ENCODE assay signal across 10 cellular contexts in genomic region chr5:163350083-163350482, GRCh38.
DNase-seq lines count a peak whose midpoint lies in the region; TF ChIP-seq lines count a peak whose summit lies in the region.
"Had no signal": no experiment of that assay in that cellular context is flagged by ENCODE, and none has a peak within 500 bp of the region (broad histone marks: within the 10 kb centered on the region; RNA-seq: fewer than 3 reads in every experiment).

No MANE protein-coding gene starts in this region.

- H3K36me3 ChIP-seq in H7 (replicated peaks; ENCODE audit: control insufficient read depth, insufficient read depth, low read length) = no peaks in the 10 kb centered on the region
- H3K36me3 ChIP-seq in PC-9 (ENCODE audit: low read depth) = no peaks in the 10 kb centered on the region

- 0 out of 2 replicates have a peak, but pooled peaks cover 3% of the 10 kb centered on the region for H3K9me2 ChIP-seq in PC-9 (ENCODE audit: insufficient read depth)

- no peaks in the 10 kb centered on the region for H3K27me3 ChIP-seq in H7 (ENCODE audit: control insufficient read depth, insufficient read depth, low read length)
- no peaks in the 10 kb centered on the region for H3K27me3 ChIP-seq in PC-9 (ENCODE audit: insufficient read depth, low read depth)

- peaks cover 10% of the 10 kb centered on the region for H3K4me1 ChIP-seq in PC-9 (replicated peaks; ENCODE audit: insufficient read depth)

- H3K79me2 ChIP-seq in PC-9 (ENCODE audit: low read depth) = no peaks in the 10 kb centered on the region

- no peak overlapping the region for H3K27ac ChIP-seq in PC-9

- no peaks in the 10 kb centered on the region for H3K9me3 ChIP-seq in PC-9 (ENCODE audit: insufficient read depth, low read depth)

- no peaks in the 10 kb centered on the region for H4K20me1 ChIP-seq in PC-9 (ENCODE audit: insufficient read depth)

- no peaks in the 10 kb centered on the region for H3K4me1 Mint-ChIP-seq in activated T-helper 1 cell treated with anti-CD3 and anti-CD28 coated beads, Interleukin-12 subunit alpha, Interleukin-12 subunit beta, Interleukin-2, Interleukin-4 antibody, amounts not matched to agents 30 ng/mL and 10 ng/mL and 1 ng/mL, durations not matched to agents 14 hours and 24 hours and 36 hours (ENCODE audit: low read depth)
- H3K4me1 Mint-ChIP-seq: central memory CD8-positive, alpha-beta T cell had no signal

- H3K36me3 Mint-ChIP-seq in activated T-helper 1 cell treated with anti-CD3 and anti-CD28 coated beads, Interleukin-12 subunit alpha, Interleukin-12 subunit beta, Interleukin-2, Interleukin-4 antibody, amounts not matched to agents 30 ng/mL and 10 ng/mL and 1 ng/mL, durations not matched to agents 14 hours and 24 hours and 36 hours (ENCODE audit: low read depth) = no peaks in the 10 kb centered on the region

- CTCF ChIA-PET in PC-9 (lab: Charles Lee) = no interaction called here

- no peak overlapping the region for H3K4me3 Mint-ChIP-seq in activated T-helper 1 cell treated with anti-CD3 and anti-CD28 coated beads, Interleukin-12 subunit alpha, Interleukin-12 subunit beta, Interleukin-2, Interleukin-4 antibody, amounts not matched to agents 30 ng/mL and 10 ng/mL and 1 ng/mL, durations not matched to agents 14 hours and 24 hours and 36 hours
- H3K4me3 Mint-ChIP-seq: central memory CD8-positive, alpha-beta T cell had no signal

- H3K9me3 Mint-ChIP-seq in activated T-helper 1 cell treated with anti-CD3 and anti-CD28 coated beads, Interleukin-12 subunit alpha, Interleukin-12 subunit beta, Interleukin-2, Interleukin-4 antibody, amounts not matched to agents 30 ng/mL and 10 ng/mL and 1 ng/mL, durations not matched to agents 14 hours and 24 hours and 36 hours = no peaks in the 10 kb centered on the region
- H3K9me3 Mint-ChIP-seq: central memory CD8-positive, alpha-beta T cell had no signal

- H3K27ac Mint-ChIP-seq in activated T-helper 1 cell treated with anti-CD3 and anti-CD28 coated beads, Interleukin-12 subunit alpha, Interleukin-12 subunit beta, Interleukin-2, Interleukin-4 antibody, amounts not matched to agents 30 ng/mL and 10 ng/mL and 1 ng/mL, durations not matched to agents 14 hours and 24 hours and 36 hours = no peak overlapping the region

- POLR2A ChIA-PET in PC-9 (lab: Charles Lee; ENCODE audit: unreplicated experiment) = no interaction called here

- no peak for TF ChIP-seq CTCF in PC-9 (conservative IDR thresholded peaks at IDR 0.05)
- TF ChIP-seq CTCF in fibroblast of villous mesenchyme (IDR thresholded peaks at IDR 0.05; ENCODE audit: insufficient read depth, low read depth, low read length) = no peak

- intact Hi-C loops in PC-9 (cut with micrococcal nuclease; ENCODE audit: unreplicated experiment) = no loop called here
- intact Hi-C loops in activated T-helper 1 cell treated with anti-CD3 and anti-CD28 coated beads, Interleukin-12 subunit alpha, Interleukin-12 subunit beta, Interleukin-2, Interleukin-4 antibody, amounts not matched to agents 30 ng/mL and 10 ng/mL and 1 ng/mL, durations not matched to agents 14 hours and 24 hours and 36 hours (cut with micrococcal nuclease) = no loop called here

- DNase-seq in AML-193 (lab: John Stamatoyannopoulos, UW) (peak; percentile 35 to 49), H7 (peak; percentile 23), PC-9 (no peak), fibroblast of villous mesenchyme (ENCODE audit: low read depth) (peak; percentile 23), activated T-cell treated with anti-CD3 and anti-CD28 coated beads for 4 hours (no peak), glomerular visceral epithelial cell (ENCODE audit: extremely low spot score) (no peak)
- no peak for DNase-seq in activated CD4-positive, alpha-beta T cell treated with anti-CD3 and anti-CD28 coated beads, Interleukin-2, amount 50 U/mL, for 48 hours
- DNase-seq in activated T-helper 1 cell treated with anti-CD3 and anti-CD28 coated beads, Interleukin-12 subunit alpha, Interleukin-12 subunit beta, Interleukin-2, Interleukin-4 antibody, amounts not matched to agents 30 ng/mL and 10 ng/mL and 1 ng/mL, durations not matched to agents 14 hours and 24 hours and 36 hours (ENCODE audit: low spot score) = no peak
- DNase-seq: NCI-H1436 had no signal

- peak overlapping the region; percentile 24; the same call in 1 of the 2 replicates for H3K4me2 ChIP-seq in PC-9

- H3K27me3 Mint-ChIP-seq in activated T-helper 1 cell treated with anti-CD3 and anti-CD28 coated beads, Interleukin-12 subunit alpha, Interleukin-12 subunit beta, Interleukin-2, Interleukin-4 antibody, amounts not matched to agents 30 ng/mL and 10 ng/mL and 1 ng/mL, durations not matched to agents 14 hours and 24 hours and 36 hours (ENCODE audit: insufficient read depth) = peaks cover 6% of the 10 kb centered on the region

- no peak overlapping the region for H3K4me3 ChIP-seq in H7 (ENCODE audit: insufficient read depth, low read depth, low read length)
- H3K4me3 ChIP-seq in PC-9 = no peak overlapping the region
- no peak overlapping the region for H3K4me3 ChIP-seq in fibroblast of villous mesenchyme (ENCODE audit: low read depth, low read length)

- no peaks in the 10 kb centered on the region for H3F3A ChIP-seq in PC-9 (ENCODE audit: insufficient read depth, low read depth)

- BruUV-seq in PC-9 (replicated peaks; lab: Mats Ljungman, UMichigan) = no TSS peak

- no peak overlapping the region for H2AFZ ChIP-seq in PC-9

Comparison
In these comparisons a context has a peak if more than half of its experiments do, and no peak if none do; other contexts are left out.
1. DNase-seq: peak in AML-193 (2 of 2), H7 (single experiment) and fibroblast of villous mesenchyme (single experiment); none in PC-9 (0 of 2), activated T-cell treated with anti-CD3 and anti-CD28 coated beads for 4 hours (single experiment), glomerular visceral epithelial cell (single experiment), activated CD4-positive, alpha-beta T cell treated with anti-CD3 and anti-CD28 coated beads, Interleukin-2, amount 50 U/mL, for 48 hours (0 of 2) and activated T-helper 1 cell treated with anti-CD3 and anti-CD28 coated beads, Interleukin-12 subunit alpha, Interleukin-12 subunit beta, Interleukin-2, Interleukin-4 antibody, amounts not matched to agents 30 ng/mL and 10 ng/mL and 1 ng/mL, durations not matched to agents 14 hours and 24 hours and 36 hours (single experiment).